In the genomic region with DNA sequence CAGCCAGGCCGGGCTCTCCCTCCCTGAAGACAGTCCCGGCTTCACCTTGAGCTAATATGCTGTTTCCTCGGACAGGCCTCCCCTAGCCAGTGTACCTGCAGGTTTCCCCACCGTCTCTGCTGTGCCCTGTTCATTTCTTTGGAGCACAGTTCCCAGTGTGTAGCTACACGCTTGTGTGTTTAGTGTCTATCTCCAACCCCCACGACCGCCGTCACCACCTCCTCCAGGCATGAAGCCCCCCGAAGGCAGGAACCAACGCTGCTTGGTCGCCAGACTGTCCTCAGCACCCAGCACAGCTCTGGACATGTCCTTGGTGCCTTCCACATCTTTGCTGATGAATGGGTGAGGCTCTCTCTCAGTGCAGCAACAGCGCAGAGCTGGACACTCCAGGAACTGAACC, we compare ENCODE assay signal across 3 cellular contexts.
TF ChIP-seq lines count a peak whose summit lies in the region.

No MANE protein-coding gene starts in this region.

TF ChIP-seq in HCT116, 20 proteins besides CTCF, POLR2A, EP300 and RAD21:
- TF ChIP-seq YY1 (IDR thresholded peaks at IDR 0.05; ENCODE audit: extremely low read depth, insufficient replicate concordance, low read depth, low read length) = no peak
- TF ChIP-seq POLR2AphosphoS5 (IDR thresholded peaks at IDR 0.05; ENCODE audit: low read depth, low read length) = no peak

TF ChIP-seq in GM12878, 131 proteins besides CTCF, POLR2A, EP300 and RAD21 (continues in another document):
- TF ChIP-seq HDGF (IDR thresholded peaks at IDR 0.05) (no peak), FOXM1 (IDR thresholded peaks at IDR 0.05; ENCODE audit: low read depth, low read length) (no peak), ETV6 (conservative IDR thresholded peaks at IDR 0.05 in 1 of 2, IDR thresholded peaks at IDR 0.05 in 1 of 2; ENCODE audit: borderline replicate concordance in 1 of 2, low read depth in 1 of 2) (no peak), BRCA1 (IDR thresholded peaks at IDR 0.05; ENCODE audit: low read depth, low read length) (no peak), SREBF2 (IDR thresholded peaks at IDR 0.05; ENCODE audit: low read length) (no peak), ZSCAN29 (IDR thresholded peaks at IDR 0.05) (no peak), ZZZ3 (IDR thresholded peaks at IDR 0.05; ENCODE audit: control insufficient read depth, insufficient read length, low read depth) (no peak), TCF7 (IDR thresholded peaks at IDR 0.05; ENCODE audit: borderline replicate concordance) (no peak), SUZ12 (IDR thresholded peaks at IDR 0.05; ENCODE audit: unreplicated experiment) (no peak), HCFC1 (IDR thresholded peaks at IDR 0.05; ENCODE audit: low read length) (no peak), SMC3 (IDR thresholded peaks at IDR 0.05; ENCODE audit: borderline replicate concordance, low read length) (no peak), CBFB (IDR thresholded peaks at IDR 0.05; ENCODE audit: low read depth) (no peak), RELA (IDR thresholded peaks at IDR 0.05; ENCODE audit: borderline replicate concordance, partially characterized antibody) (no peak)
- TF ChIP-seq, protein P1, sequence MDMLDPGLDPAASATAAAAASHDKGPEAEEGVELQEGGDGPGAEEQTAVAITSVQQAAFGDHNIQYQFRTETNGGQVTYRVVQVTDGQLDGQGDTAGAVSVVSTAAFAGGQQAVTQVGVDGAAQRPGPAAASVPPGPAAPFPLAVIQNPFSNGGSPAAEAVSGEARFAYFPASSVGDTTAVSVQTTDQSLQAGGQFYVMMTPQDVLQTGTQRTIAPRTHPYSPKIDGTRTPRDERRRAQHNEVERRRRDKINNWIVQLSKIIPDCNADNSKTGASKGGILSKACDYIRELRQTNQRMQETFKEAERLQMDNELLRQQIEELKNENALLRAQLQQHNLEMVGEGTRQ (IDR thresholded peaks at IDR 0.05; ENCODE audit: borderline replicate concordance, low read depth, low read length) = no peak
- TF ChIP-seq, protein P2, sequence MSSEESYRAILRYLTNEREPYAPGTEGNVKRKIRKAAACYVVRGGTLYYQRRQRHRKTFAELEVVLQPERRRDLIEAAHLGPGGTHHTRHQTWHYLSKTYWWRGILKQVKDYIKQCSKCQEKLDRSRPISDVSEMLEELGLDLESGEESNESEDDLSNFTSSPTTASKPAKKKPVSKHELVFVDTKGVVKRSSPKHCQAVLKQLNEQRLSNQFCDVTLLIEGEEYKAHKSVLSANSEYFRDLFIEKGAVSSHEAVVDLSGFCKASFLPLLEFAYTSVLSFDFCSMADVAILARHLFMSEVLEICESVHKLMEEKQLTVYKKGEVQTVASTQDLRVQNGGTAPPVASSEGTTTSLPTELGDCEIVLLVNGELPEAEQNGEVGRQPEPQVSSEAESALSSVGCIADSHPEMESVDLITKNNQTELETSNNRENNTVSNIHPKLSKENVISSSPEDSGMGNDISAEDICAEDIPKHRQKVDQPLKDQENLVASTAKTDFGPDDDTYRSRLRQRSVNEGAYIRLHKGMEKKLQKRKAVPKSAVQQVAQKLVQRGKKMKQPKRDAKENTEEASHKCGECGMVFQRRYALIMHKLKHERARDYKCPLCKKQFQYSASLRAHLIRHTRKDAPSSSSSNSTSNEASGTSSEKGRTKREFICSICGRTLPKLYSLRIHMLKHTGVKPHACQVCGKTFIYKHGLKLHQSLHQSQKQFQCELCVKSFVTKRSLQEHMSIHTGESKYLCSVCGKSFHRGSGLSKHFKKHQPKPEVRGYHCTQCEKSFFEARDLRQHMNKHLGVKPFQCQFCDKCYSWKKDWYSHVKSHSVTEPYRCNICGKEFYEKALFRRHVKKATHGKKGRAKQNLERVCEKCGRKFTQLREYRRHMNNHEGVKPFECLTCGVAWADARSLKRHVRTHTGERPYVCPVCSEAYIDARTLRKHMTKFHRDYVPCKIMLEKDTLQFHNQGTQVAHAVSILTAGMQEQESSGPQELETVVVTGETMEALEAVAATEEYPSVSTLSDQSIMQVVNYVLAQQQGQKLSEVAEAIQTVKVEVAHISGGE (CRISPR knock-in tag; IDR thresholded peaks at IDR 0.05) = no peak
- TF ChIP-seq, protein P3, sequence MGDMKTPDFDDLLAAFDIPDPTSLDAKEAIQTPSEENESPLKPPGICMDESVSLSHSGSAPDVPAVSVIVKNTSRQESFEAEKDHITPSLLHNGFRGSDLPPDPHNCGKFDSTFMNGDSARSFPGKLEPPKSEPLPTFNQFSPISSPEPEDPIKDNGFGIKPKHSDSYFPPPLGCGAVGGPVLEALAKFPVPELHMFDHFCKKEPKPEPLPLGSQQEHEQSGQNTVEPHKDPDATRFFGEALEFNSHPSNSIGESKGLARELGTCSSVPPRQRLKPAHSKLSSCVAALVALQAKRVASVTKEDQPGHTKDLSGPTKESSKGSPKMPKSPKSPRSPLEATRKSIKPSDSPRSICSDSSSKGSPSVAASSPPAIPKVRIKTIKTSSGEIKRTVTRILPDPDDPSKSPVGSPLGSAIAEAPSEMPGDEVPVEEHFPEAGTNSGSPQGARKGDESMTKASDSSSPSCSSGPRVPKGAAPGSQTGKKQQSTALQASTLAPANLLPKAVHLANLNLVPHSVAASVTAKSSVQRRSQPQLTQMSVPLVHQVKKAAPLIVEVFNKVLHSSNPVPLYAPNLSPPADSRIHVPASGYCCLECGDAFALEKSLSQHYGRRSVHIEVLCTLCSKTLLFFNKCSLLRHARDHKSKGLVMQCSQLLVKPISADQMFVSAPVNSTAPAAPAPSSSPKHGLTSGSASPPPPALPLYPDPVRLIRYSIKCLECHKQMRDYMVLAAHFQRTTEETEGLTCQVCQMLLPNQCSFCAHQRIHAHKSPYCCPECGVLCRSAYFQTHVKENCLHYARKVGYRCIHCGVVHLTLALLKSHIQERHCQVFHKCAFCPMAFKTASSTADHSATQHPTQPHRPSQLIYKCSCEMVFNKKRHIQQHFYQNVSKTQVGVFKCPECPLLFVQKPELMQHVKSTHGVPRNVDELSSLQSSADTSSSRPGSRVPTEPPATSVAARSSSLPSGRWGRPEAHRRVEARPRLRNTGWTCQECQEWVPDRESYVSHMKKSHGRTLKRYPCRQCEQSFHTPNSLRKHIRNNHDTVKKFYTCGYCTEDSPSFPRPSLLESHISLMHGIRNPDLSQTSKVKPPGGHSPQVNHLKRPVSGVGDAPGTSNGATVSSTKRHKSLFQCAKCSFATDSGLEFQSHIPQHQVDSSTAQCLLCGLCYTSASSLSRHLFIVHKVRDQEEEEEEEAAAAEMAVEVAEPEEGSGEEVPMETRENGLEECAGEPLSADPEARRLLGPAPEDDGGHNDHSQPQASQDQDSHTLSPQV (IDR thresholded peaks at IDR 0.05) = no peak

TF ChIP-seq in HepG2, 621 proteins besides CTCF, POLR2A, EP300 and RAD21:
- TF ChIP-seq ZNF850 (CRISPR knock-in tag; conservative IDR thresholded peaks at IDR 0.05) = no peak
- TF ChIP-seq HNRNPH1 (optimal IDR thresholded peaks at IDR 0.05; ENCODE audit: low read depth, low read length) = no peak
- no peak for TF ChIP-seq ZNF232 (CRISPR knock-in tag; IDR thresholded peaks at IDR 0.05; ENCODE audit: borderline replicate concordance)
- TF ChIP-seq NCOA2 (CRISPR knock-in tag; IDR thresholded peaks at IDR 0.05) = no peak
- no peak for TF ChIP-seq MYC (CRISPR knock-in tag; IDR thresholded peaks at IDR 0.05; ENCODE audit: borderline replicate concordance)
- peak; percentile 59; the same call in 1 of the 2 replicates for TF ChIP-seq ZNF891 (CRISPR knock-in tag; IDR thresholded peaks at IDR 0.05)
- no peak for TF ChIP-seq ZNF3 (CRISPR knock-in tag; IDR thresholded peaks at IDR 0.05)
- TF ChIP-seq ZNF10 (CRISPR knock-in tag; IDR thresholded peaks at IDR 0.05; ENCODE audit: borderline replicate concordance, low read depth) = no peak
- TF ChIP-seq PHF21A (CRISPR knock-in tag; IDR thresholded peaks at IDR 0.05) = no peak
- no peak for TF ChIP-seq SUZ12 (IDR thresholded peaks at IDR 0.05; ENCODE audit: low read depth, low read length)
- TF ChIP-seq, protein P4, sequence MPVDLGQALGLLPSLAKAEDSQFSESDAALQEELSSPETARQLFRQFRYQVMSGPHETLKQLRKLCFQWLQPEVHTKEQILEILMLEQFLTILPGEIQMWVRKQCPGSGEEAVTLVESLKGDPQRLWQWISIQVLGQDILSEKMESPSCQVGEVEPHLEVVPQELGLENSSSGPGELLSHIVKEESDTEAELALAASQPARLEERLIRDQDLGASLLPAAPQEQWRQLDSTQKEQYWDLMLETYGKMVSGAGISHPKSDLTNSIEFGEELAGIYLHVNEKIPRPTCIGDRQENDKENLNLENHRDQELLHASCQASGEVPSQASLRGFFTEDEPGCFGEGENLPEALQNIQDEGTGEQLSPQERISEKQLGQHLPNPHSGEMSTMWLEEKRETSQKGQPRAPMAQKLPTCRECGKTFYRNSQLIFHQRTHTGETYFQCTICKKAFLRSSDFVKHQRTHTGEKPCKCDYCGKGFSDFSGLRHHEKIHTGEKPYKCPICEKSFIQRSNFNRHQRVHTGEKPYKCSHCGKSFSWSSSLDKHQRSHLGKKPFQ (CRISPR knock-in tag; IDR thresholded peaks at IDR 0.05; ENCODE audit: insufficient replicate concordance) = no peak
- no peak for TF ChIP-seq ZNF441 (CRISPR knock-in tag; IDR thresholded peaks at IDR 0.05; ENCODE audit: borderline replicate concordance)
- TF ChIP-seq, protein P5, sequence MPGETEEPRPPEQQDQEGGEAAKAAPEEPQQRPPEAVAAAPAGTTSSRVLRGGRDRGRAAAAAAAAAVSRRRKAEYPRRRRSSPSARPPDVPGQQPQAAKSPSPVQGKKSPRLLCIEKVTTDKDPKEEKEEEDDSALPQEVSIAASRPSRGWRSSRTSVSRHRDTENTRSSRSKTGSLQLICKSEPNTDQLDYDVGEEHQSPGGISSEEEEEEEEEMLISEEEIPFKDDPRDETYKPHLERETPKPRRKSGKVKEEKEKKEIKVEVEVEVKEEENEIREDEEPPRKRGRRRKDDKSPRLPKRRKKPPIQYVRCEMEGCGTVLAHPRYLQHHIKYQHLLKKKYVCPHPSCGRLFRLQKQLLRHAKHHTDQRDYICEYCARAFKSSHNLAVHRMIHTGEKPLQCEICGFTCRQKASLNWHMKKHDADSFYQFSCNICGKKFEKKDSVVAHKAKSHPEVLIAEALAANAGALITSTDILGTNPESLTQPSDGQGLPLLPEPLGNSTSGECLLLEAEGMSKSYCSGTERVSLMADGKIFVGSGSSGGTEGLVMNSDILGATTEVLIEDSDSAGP (CRISPR knock-in tag; IDR thresholded peaks at IDR 0.05; ENCODE audit: borderline replicate concordance) = peak; percentile 46; the same call in 1 of the 2 replicates
- peak; percentile 16; the same call in 1 of the 2 replicates for TF ChIP-seq TAF1 (CRISPR knock-in tag; IDR thresholded peaks at IDR 0.05)
- no peak for TF ChIP-seq ZNF430 (CRISPR knock-in tag; IDR thresholded peaks at IDR 0.05)
- TF ChIP-seq, protein P6, sequence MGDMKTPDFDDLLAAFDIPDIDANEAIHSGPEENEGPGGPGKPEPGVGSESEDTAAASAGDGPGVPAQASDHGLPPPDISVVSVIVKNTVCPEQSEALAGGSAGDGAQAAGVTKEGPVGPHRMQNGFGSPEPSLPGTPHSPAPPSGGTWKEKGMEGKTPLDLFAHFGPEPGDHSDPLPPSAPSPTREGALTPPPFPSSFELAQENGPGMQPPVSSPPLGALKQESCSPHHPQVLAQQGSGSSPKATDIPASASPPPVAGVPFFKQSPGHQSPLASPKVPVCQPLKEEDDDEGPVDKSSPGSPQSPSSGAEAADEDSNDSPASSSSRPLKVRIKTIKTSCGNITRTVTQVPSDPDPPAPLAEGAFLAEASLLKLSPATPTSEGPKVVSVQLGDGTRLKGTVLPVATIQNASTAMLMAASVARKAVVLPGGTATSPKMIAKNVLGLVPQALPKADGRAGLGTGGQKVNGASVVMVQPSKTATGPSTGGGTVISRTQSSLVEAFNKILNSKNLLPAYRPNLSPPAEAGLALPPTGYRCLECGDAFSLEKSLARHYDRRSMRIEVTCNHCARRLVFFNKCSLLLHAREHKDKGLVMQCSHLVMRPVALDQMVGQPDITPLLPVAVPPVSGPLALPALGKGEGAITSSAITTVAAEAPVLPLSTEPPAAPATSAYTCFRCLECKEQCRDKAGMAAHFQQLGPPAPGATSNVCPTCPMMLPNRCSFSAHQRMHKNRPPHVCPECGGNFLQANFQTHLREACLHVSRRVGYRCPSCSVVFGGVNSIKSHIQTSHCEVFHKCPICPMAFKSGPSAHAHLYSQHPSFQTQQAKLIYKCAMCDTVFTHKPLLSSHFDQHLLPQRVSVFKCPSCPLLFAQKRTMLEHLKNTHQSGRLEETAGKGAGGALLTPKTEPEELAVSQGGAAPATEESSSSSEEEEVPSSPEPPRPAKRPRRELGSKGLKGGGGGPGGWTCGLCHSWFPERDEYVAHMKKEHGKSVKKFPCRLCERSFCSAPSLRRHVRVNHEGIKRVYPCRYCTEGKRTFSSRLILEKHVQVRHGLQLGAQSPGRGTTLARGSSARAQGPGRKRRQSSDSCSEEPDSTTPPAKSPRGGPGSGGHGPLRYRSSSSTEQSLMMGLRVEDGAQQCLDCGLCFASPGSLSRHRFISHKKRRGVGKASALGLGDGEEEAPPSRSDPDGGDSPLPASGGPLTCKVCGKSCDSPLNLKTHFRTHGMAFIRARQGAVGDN (CRISPR knock-in tag; IDR thresholded peaks at IDR 0.05) = peak; percentile 53
- TF ChIP-seq CBX2 (IDR thresholded peaks at IDR 0.05; ENCODE audit: low read depth, low read length) = no peak
- no peak for TF ChIP-seq CBX2 (CRISPR knock-in tag; IDR thresholded peaks at IDR 0.05; ENCODE audit: low read depth)
- no peak for TF ChIP-seq TMF1 (CRISPR knock-in tag; IDR thresholded peaks at IDR 0.05; ENCODE audit: low read depth)
- TF ChIP-seq, protein P7, sequence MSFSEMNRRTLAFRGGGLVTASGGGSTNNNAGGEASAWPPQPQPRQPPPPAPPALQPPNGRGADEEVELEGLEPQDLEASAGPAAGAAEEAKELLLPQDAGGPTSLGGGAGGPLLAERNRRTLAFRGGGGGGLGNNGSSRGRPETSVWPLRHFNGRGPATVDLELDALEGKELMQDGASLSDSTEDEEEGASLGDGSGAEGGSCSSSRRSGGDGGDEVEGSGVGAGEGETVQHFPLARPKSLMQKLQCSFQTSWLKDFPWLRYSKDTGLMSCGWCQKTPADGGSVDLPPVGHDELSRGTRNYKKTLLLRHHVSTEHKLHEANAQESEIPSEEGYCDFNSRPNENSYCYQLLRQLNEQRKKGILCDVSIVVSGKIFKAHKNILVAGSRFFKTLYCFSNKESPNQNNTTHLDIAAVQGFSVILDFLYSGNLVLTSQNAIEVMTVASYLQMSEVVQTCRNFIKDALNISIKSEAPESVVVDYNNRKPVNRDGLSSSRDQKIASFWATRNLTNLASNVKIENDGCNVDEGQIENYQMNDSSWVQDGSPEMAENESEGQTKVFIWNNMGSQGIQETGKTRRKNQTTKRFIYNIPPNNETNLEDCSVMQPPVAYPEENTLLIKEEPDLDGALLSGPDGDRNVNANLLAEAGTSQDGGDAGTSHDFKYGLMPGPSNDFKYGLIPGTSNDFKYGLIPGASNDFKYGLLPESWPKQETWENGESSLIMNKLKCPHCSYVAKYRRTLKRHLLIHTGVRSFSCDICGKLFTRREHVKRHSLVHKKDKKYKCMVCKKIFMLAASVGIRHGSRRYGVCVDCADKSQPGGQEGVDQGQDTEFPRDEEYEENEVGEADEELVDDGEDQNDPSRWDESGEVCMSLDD (CRISPR knock-in tag; IDR thresholded peaks at IDR 0.05; ENCODE audit: borderline replicate concordance) = no peak
- TF ChIP-seq ZBTB7A (CRISPR knock-in tag; IDR thresholded peaks at IDR 0.05) = no peak
- TF ChIP-seq GTF3A (CRISPR knock-in tag; conservative IDR thresholded peaks at IDR 0.05) = no peak
- TF ChIP-seq, protein P8, sequence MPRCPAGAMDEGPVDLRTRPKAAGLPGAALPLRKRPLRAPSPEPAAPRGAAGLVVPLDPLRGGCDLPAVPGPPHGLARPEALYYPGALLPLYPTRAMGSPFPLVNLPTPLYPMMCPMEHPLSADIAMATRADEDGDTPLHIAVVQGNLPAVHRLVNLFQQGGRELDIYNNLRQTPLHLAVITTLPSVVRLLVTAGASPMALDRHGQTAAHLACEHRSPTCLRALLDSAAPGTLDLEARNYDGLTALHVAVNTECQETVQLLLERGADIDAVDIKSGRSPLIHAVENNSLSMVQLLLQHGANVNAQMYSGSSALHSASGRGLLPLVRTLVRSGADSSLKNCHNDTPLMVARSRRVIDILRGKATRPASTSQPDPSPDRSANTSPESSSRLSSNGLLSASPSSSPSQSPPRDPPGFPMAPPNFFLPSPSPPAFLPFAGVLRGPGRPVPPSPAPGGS (CRISPR knock-in tag; IDR thresholded peaks at IDR 0.05) = no peak
